ENCODE assay signal across 15 cellular contexts in the genomic region with DNA sequence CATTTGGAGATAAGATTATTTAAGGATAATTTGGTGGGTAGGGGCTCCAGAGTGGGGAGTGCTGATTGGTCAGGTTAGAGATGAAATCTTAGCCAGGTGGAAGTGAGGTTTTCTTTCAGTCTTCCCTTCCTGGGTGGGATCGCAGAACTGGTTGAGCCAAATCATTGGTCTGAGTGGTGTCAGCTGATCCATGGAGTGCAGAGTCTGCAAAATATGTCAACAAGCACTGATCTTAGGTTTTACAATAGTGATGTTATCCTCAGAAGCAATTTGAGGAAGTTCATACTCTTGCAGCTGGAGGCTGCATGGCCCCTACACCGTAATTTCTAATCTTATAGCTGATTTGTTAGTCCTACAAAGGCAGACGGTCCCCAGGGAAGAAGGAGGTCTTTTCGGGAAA.
DNase-seq lines count a peak whose midpoint lies in the region; ATAC-seq, FAIRE-seq and TF ChIP-seq lines count a peak whose summit lies in the region.
"Had no signal": no experiment of that assay in that cellular context is flagged by ENCODE, and none has a peak within 500 bp of the region (broad histone marks: within the 10 kb centered on the region; RNA-seq: fewer than 3 reads in every experiment).

No MANE protein-coding gene starts in this region.

- no peak for ATAC-seq in HCT116
- peak; percentile 34 for ATAC-seq in K562
- ATAC-seq in HG02885 (IDR thresholded peaks at IDR 0.05; ENCODE audit: poor library complexity, unreplicated experiment) = no peak
- ATAC-seq in HG02970 (IDR thresholded peaks at IDR 0.05; ENCODE audit: low FRiP score, unreplicated experiment) = no peak

- CTCF ChIA-PET in HCT116 (lab: Charles Lee) (no interaction called here), K562 (lab: Yijun Ruan, JAX; ENCODE audit: low intra/inter-chr PET ratio) (no interaction called here)

- H3K27me3 ChIP-seq in HCT116 (ENCODE audit: insufficient read depth, low read length) (no peaks in the 10 kb centered on the region), K562 (ENCODE audit: control insufficient read depth in 2 of 2, insufficient read depth in 2 of 2, low read length in 2 of 2) (no peaks in the 10 kb centered on the region), neuron (ENCODE audit: insufficient read depth, low read length) (no peaks in the 10 kb centered on the region)
- H3K27me3 ChIP-seq: BLaER1 treated with 17β-estradiol and CSF1 and Interleukin-3, amounts not matched to agents 10 nM and 100 nM had no signal

- no peaks in the 10 kb centered on the region for H3K4me1 ChIP-seq in HCT116 (ENCODE audit: control insufficient read depth in 1 of 2, insufficient read depth in 2 of 2, low read length in 2 of 2)
- H3K4me1 ChIP-seq in K562 (replicated peaks in 1 of 2; ENCODE audit: control insufficient read depth in 2 of 2, insufficient read depth in 2 of 2, low read length in 2 of 2) = no peaks in the 10 kb centered on the region; a peak in 1 of 5 replicates
- H3K4me1 ChIP-seq in neuron (ENCODE audit: insufficient read depth, low read length) = no peaks in the 10 kb centered on the region
- H3K4me1 ChIP-seq: BLaER1 treated with 17β-estradiol and CSF1 and Interleukin-3, amounts not matched to agents 10 nM and 100 nM had no signal

- WGBS in K562 (ENCODE audit: insufficient coverage, low coverage, missing lambda C conversion rate) = 5% methylated on average over 4 of the region's 4 CpGs

- DNase-seq in HCT116 (ENCODE audit: low read depth, low spot score) = no peak
- DNase-seq in OCI-M1 (lab: John Stamatoyannopoulos, UW) = peak; percentile 36
- peak in 1 of 4 experiments; percentile 12 for DNase-seq in K562 (ENCODE audit: extremely low read depth in 1 of 4, low spot score in 3 of 4)
- no peak for DNase-seq in NCI-H510A treated with DMSO at 0.1 percent for 48 hours (lab: John Stamatoyannopoulos, UW)
- DNase-seq in NCI-H2029 treated with DMSO at 0.1 percent for 48 hours (lab: John Stamatoyannopoulos, UW) = no peak
- DNase-seq: ACHN; Calu3; CD4-positive, alpha-beta T cell; DMS 273 treated with DMSO at 0.1 percent for 48 hours; H7; IMR-90 had no signal

- POLR2A ChIA-PET in HCT116 (lab: Charles Lee) (no interaction called here), K562 (lab: Yijun Ruan, JAX) (no interaction called here)

- no peak overlapping the region for H3K27ac ChIP-seq in HCT116 (ENCODE audit: low read depth, low read length)
- peak overlapping the region; percentile 33; the same call in 1 of the 3 replicates for H3K27ac ChIP-seq in K562 (ENCODE audit: extremely low read depth, low read depth, low read length)
- H3K27ac ChIP-seq: BLaER1 treated with 17β-estradiol and CSF1 and Interleukin-3, amounts not matched to agents 10 nM and 100 nM had no signal

- no peaks in the 10 kb centered on the region; the same call in 1 of the 2 replicates for H3K9me2 ChIP-seq in HCT116 (ENCODE audit: insufficient read depth)

- no peaks in the 10 kb centered on the region for H4K20me1 ChIP-seq in HCT116 (ENCODE audit: insufficient read depth)
- no peaks in the 10 kb centered on the region for H4K20me1 ChIP-seq in K562 (replicated peaks; ENCODE audit: control insufficient read depth, insufficient read depth, low read length)
- H4K20me1 ChIP-seq: BLaER1 treated with 17β-estradiol and CSF1 and Interleukin-3, amounts not matched to agents 10 nM and 100 nM had no signal

- H3K9me3 ChIP-seq in HCT116 (ENCODE audit: control insufficient read depth in 1 of 2, insufficient read depth in 1 of 2, low read depth in 1 of 2, low read length in 2 of 2) = no peaks in the 10 kb centered on the region
- no peaks in the 10 kb centered on the region; the same call in 1 of the 2 replicates for H3K9me3 ChIP-seq in K562 (replicated peaks; ENCODE audit: control insufficient read depth, insufficient read depth, low read depth, low read length)
- no peaks in the 10 kb centered on the region for H3K9me3 ChIP-seq in neuron (ENCODE audit: low read length)
- H3K9me3 ChIP-seq: BLaER1 treated with 17β-estradiol and CSF1 and Interleukin-3, amounts not matched to agents 10 nM and 100 nM had no signal

- RAD21 ChIA-PET in HCT116 (lab: Charles Lee; ENCODE audit: low non-redundant PET in 1 of 2, low total read pairs in 2 of 2, uncharacterized antibody in 2 of 2, unreplicated experiment in 2 of 2) = no interaction called here

- H3K36me3 ChIP-seq in HCT116 (ENCODE audit: control insufficient read depth in 1 of 2, insufficient read depth in 2 of 2, low read length in 2 of 2) (no peaks in the 10 kb centered on the region), K562 (ENCODE audit: control insufficient read depth, insufficient read depth, low read length) (no peaks in the 10 kb centered on the region), neuron (ENCODE audit: insufficient read depth, low read length) (no peaks in the 10 kb centered on the region)
- H3K36me3 ChIP-seq: BLaER1 treated with 17β-estradiol and CSF1 and Interleukin-3, amounts not matched to agents 10 nM and 100 nM had no signal

- no peaks in the 10 kb centered on the region for H3K79me2 ChIP-seq in HCT116 (ENCODE audit: insufficient read depth, low read length)
- no peaks in the 10 kb centered on the region for H3K79me2 ChIP-seq in K562 (ENCODE audit: control insufficient read depth, insufficient read depth, low read length)

- TF ChIP-seq RAD21 in HCT116 (IDR thresholded peaks at IDR 0.05; ENCODE audit: low read depth) (no peak), K562 (CRISPR knock-in tag; conservative IDR thresholded peaks at IDR 0.05 in 1 of 2, IDR thresholded peaks at IDR 0.05 in 1 of 2) (no peak)

- H3K4me3 ChIP-seq in HCT116 (replicated peaks in 1 of 2; ENCODE audit: low read depth in 1 of 2, low read length in 2 of 2) (no peak overlapping the region), K562 (no peak overlapping the region), neuron (ENCODE audit: low read length) (no peak overlapping the region)
- H3K4me3 ChIP-seq: BLaER1 treated with 17β-estradiol and CSF1 and Interleukin-3, amounts not matched to agents 10 nM and 100 nM had no signal

- H3K9me1 ChIP-seq in K562 (ENCODE audit: control insufficient read depth, insufficient read depth, low read length) = no peaks in the 10 kb centered on the region

- TF ChIP-seq POLR2A in HCT116 (IDR thresholded peaks at IDR 0.05; ENCODE audit: borderline replicate concordance, extremely low read depth, insufficient read depth, insufficient read length) (no peak), K562 (conservative IDR thresholded peaks at IDR 0.05) (no peak)

- FAIRE-seq in K562 (lab: Jason Lieb, UNC) = peak; percentile 71

- TF ChIP-seq CTCF in HCT116 (IDR thresholded peaks at IDR 0.05 in 2 of 3, conservative IDR thresholded peaks at IDR 0.05 in 1 of 3; ENCODE audit: borderline replicate concordance in 1 of 3, insufficient read depth in 1 of 3, low read depth in 2 of 3, low read length in 2 of 3) = no peak
- no peak for TF ChIP-seq CTCF in K562 (IDR thresholded peaks at IDR 0.05 in 2 of 3, conservative IDR thresholded peaks at IDR 0.05 in 1 of 3; ENCODE audit: insufficient read depth in 2 of 3, low read depth in 1 of 3, low read length in 3 of 3)

- H2AFZ ChIP-seq in HCT116 (ENCODE audit: low read depth, low read length, poor library complexity, severe bottlenecking) (peak overlapping the region; percentile 32), K562 (ENCODE audit: low read depth, low read length) (peak overlapping the region; percentile 41), neuron (ENCODE audit: low read depth, low read length) (peak overlapping the region; percentile 23)

- intact Hi-C loops in HCT116 (cut with micrococcal nuclease) (no loop called here), K562 (cut with micrococcal nuclease) (no loop called here)

- in situ Hi-C loops in K562 (cut with MboI) = no loop called here

- TF ChIP-seq EP300 in K562 (IDR thresholded peaks at IDR 0.05; ENCODE audit: low read length) = no peak

- no peak overlapping the region for H3K4me2 ChIP-seq in HCT116 (ENCODE audit: low read length)
- H3K4me2 ChIP-seq in K562 (ENCODE audit: insufficient read depth, low read length) = peak overlapping the region; percentile 2
- H3K4me2 ChIP-seq: BLaER1 treated with 17β-estradiol and CSF1 and Interleukin-3, amounts not matched to agents 10 nM and 100 nM had no signal

- BruUV-seq in HCT116 (replicated peaks; lab: Mats Ljungman, UMichigan) (no TSS peak), K562 (replicated peaks; lab: Mats Ljungman, UMichigan) (no TSS peak)

- no peak overlapping the region for H3K9ac ChIP-seq in HCT116 (ENCODE audit: low read length)
- no peak overlapping the region for H3K9ac ChIP-seq in K562 (ENCODE audit: insufficient read depth in 1 of 2, low read depth in 2 of 2, low read length in 2 of 2)
- H3K9ac ChIP-seq: BLaER1 treated with 17β-estradiol and CSF1 and Interleukin-3, amounts not matched to agents 10 nM and 100 nM had no signal

TF ChIP-seq in HCT116, 20 proteins besides CTCF, POLR2A, EP300 and RAD21:
- no peak for TF ChIP-seq EGR1 (IDR thresholded peaks at IDR 0.05; ENCODE audit: low read depth)
- TF ChIP-seq POLR2AphosphoS5 (IDR thresholded peaks at IDR 0.05; ENCODE audit: low read depth, low read length) = no peak
- no peak for TF ChIP-seq FOSL1 (IDR thresholded peaks at IDR 0.05; ENCODE audit: low read depth)
- TF ChIP-seq JUND (IDR thresholded peaks at IDR 0.05) = no peak
- no peak for TF ChIP-seq ZNF274 (IDR thresholded peaks at IDR 0.05; ENCODE audit: low read depth, low read length)

TF ChIP-seq in K562, 482 proteins besides CTCF, POLR2A, EP300 and RAD21:
- TF ChIP-seq NFRKB (IDR thresholded peaks at IDR 0.05; ENCODE audit: low read depth) (no peak), PPARD (CRISPR knock-in tag; IDR thresholded peaks at IDR 0.05) (no peak), MAFG (tag; conservative IDR thresholded peaks at IDR 0.05) (peak; percentile 55), LARP7 (IDR thresholded peaks at IDR 0.05) (no peak), FOXK2 (conservative IDR thresholded peaks at IDR 0.05 in 1 of 2, IDR thresholded peaks at IDR 0.05 in 1 of 2; ENCODE audit: low read depth in 2 of 2) (peak; percentile 40 to 59; a peak in 3 of 4 replicates)
